Comparison of ENCODE assay signal across 34 cellular contexts in the genomic region with DNA sequence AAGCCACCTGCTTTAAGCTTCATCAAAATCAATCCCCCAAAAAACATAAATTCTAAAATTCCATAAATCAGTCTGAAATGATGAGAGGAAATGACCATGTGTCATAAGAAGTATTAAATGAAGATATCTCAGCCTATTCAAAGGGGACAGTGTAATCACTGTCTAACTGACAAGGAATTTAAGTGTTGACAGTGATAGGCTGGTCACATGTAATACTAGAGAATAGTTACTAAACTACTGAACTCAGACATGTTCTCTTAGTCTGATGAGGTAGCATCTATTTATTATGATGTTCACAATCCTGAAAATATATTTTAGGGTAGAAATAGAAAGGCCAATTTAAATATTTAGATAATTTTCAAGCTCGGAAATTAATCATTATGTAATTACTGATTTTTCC.
"Had no signal": no experiment of that assay in that cellular context is flagged by ENCODE, and none has a peak within 500 bp of the region (broad histone marks: within the 10 kb centered on the region; RNA-seq: fewer than 3 reads in every experiment).

No MANE protein-coding gene starts in this region.

- H3K27ac ChIP-seq: KMS-11 had no signal

- H3K9me3 ChIP-seq: MG63 had no signal

- H3K4me3 ChIP-seq: MG63 had no signal

- H3K27me3 ChIP-seq: MG63 had no signal

- H3K36me3 ChIP-seq: MG63 had no signal

- H3K4me2 ChIP-seq: KMS-11 had no signal

- DNase-seq: Karpas-422, Kasumi-1, KG1, MG63, MM.1S, MV-4-11, NCI-H1048, NCI-H1092, NCI-H1092 treated with DMSO at 0.1 percent for 48 hours, NCI-H1105, NCI-H1105 treated with DMSO at 0.1 percent for 48 hours, NCI-H1417, NCI-H1417 treated with DMSO at 0.1 percent for 48 hours, NCI-H1436, NCI-H1436 treated with DMSO at 0.1 percent for 48 hours, NCI-H146, NCI-H1694, NCI-H1694 treated with DMSO at 0.1 percent for 48 hours, NCI-H187, NCI-H187 treated with DMSO at 0.1 percent for 48 hours, NCI-H1930, NCI-H2029, NCI-H2029 treated with DMSO at 0.1 percent for 48 hours, NCI-H2081, NCI-H2081 treated with DMSO at 0.1 percent for 48 hours, NCI-H2107, NCI-H2171, NCI-H2171 treated with DMSO at 0.1 percent for 48 hours, NCI-H2227 treated with DMSO at 0.1 percent for 48 hours, NCI-H226, NCI-H345, NCI-H446, NCI-H446 treated with DMSO at 0.1 percent for 48 hours had no signal

- H3K9ac ChIP-seq: KMS-11 had no signal
